ENCODE assay signal across 8 cellular contexts in genomic region chr1:228082975-228083870, GRCh38. TPM values are rescaled to one million over a fixed set of nuclear protein-coding genes. Genes with fewer than 3 reads are reported as not detected.
DNase-seq lines count a peak whose midpoint lies in the region; ATAC-seq, FAIRE-seq and TF ChIP-seq lines count a peak whose summit lies in the region.

No MANE protein-coding gene starts in this region.

- peaks cover 38 to 53% (median 41%) of the 10 kb centered on the region in 3 donors for H3K4me1 ChIP-seq in pancreas

- intact Hi-C loops in activated T-helper 2 cell treated with anti-CD3 and anti-CD28 coated beads, Interferon-gamma antibody, Interleukin-2, Interleukin-4, amounts not matched to agents 10 μg/mL and 5 μg/mL and 100 μg/mL, durations not matched to agents 14 hours and 24 hours and 36 hours (cut with micrococcal nuclease) = loop anchor here (1.0 to 10.0 kb wide), 6 partner anchors 20 to 374 kb away; partner anchors contain the start of genes C1orf35 and MRPL55
- intact Hi-C loops in pancreas (cut with DNase I) = no loop called here

- H3K27ac ChIP-seq in HL-60 (replicated peaks) (peak overlapping the region; percentile 93), pancreas (peak overlapping the region; percentile 99)

- TF ChIP-seq CTCF in HL-60 (IDR thresholded peaks at IDR 0.05; ENCODE audit: insufficient read depth, low read length) (no peak), foreskin fibroblast (IDR thresholded peaks at IDR 0.05; ENCODE audit: low read depth, low read length) (no peak), pancreas (IDR thresholded peaks at IDR 0.05) (no peak)

- H3K9me3 ChIP-seq in pancreas = no peaks in the 10 kb centered on the region

- 0% methylated on average over 45 to 71 of the region's 71 CpGs for WGBS in pancreas, 2 donors

- no peaks in the 10 kb centered on the region for H3K36me3 ChIP-seq in pancreas

- no peaks in the 10 kb centered on the region for H3K27me3 Mint-ChIP-seq in activated CD8-positive, alpha-beta memory T cell treated with anti-CD3 and anti-CD28 coated beads, Interleukin-2, amount 10 ng/mL, durations not matched to agents 7 days and 5 days
- H3K27me3 Mint-ChIP-seq in activated T-helper 2 cell treated with anti-CD3 and anti-CD28 coated beads, Interferon-gamma antibody, Interleukin-2, Interleukin-4, amounts not matched to agents 10 μg/mL and 5 μg/mL and 100 μg/mL, durations not matched to agents 14 hours and 24 hours and 36 hours (ENCODE audit: low read depth) = no peaks in the 10 kb centered on the region

- H3K4me3 Mint-ChIP-seq in activated CD8-positive, alpha-beta memory T cell treated with anti-CD3 and anti-CD28 coated beads, Interleukin-2, amount 10 ng/mL, durations not matched to agents 7 days and 5 days = peak overlapping the region; percentile 99
- H3K4me3 Mint-ChIP-seq in activated T-helper 2 cell treated with anti-CD3 and anti-CD28 coated beads, Interferon-gamma antibody, Interleukin-2, Interleukin-4, amounts not matched to agents 10 μg/mL and 5 μg/mL and 100 μg/mL, durations not matched to agents 14 hours and 24 hours and 36 hours (ENCODE audit: low read depth) = peak overlapping the region; percentile 89

- CTCF ChIA-PET in activated CD8-positive, alpha-beta memory T cell treated with anti-CD3 and anti-CD28 coated beads, Interleukin-2, amount 10 ng/mL, durations not matched to agents 7 days and 5 days (lab: Charles Lee) = interaction anchor here (1.0 to 2.1 kb wide), 7 partner anchors 8 to 602 kb away, joined by 3 to 6 read pairs (median 3); partner anchors contain the start of gene MRPL55

- H3K4me1 Mint-ChIP-seq in activated CD8-positive, alpha-beta memory T cell treated with anti-CD3 and anti-CD28 coated beads, Interleukin-2, amount 10 ng/mL, durations not matched to agents 7 days and 5 days = peaks cover 48% of the 10 kb centered on the region
- peaks cover 51% of the 10 kb centered on the region for H3K4me1 Mint-ChIP-seq in activated T-helper 2 cell treated with anti-CD3 and anti-CD28 coated beads, Interferon-gamma antibody, Interleukin-2, Interleukin-4, amounts not matched to agents 10 μg/mL and 5 μg/mL and 100 μg/mL, durations not matched to agents 14 hours and 24 hours and 36 hours (ENCODE audit: low read depth)

- no peak for FAIRE-seq in pancreas (lab: Jason Lieb, UNC)

- no peak for ATAC-seq in activated CD8-positive, alpha-beta memory T cell treated with anti-CD3 and anti-CD28 coated beads, Interleukin-2, amount 10 ng/mL, durations not matched to agents 7 days and 5 days
- ATAC-seq in pancreas = peak; percentile 25 to 50 (median 35)
- no peak for ATAC-seq in GM19467 (IDR thresholded peaks at IDR 0.05; ENCODE audit: unreplicated experiment)

- no peaks in the 10 kb centered on the region for H3K9me3 Mint-ChIP-seq in activated CD8-positive, alpha-beta memory T cell treated with anti-CD3 and anti-CD28 coated beads, Interleukin-2, amount 10 ng/mL, durations not matched to agents 7 days and 5 days (ENCODE audit: low read depth)
- no peaks in the 10 kb centered on the region for H3K9me3 Mint-ChIP-seq in activated T-helper 2 cell treated with anti-CD3 and anti-CD28 coated beads, Interferon-gamma antibody, Interleukin-2, Interleukin-4, amounts not matched to agents 10 μg/mL and 5 μg/mL and 100 μg/mL, durations not matched to agents 14 hours and 24 hours and 36 hours

- H3K36me3 Mint-ChIP-seq in activated CD8-positive, alpha-beta memory T cell treated with anti-CD3 and anti-CD28 coated beads, Interleukin-2, amount 10 ng/mL, durations not matched to agents 7 days and 5 days = peaks cover 33% of the 10 kb centered on the region
- peaks cover 40% of the 10 kb centered on the region for H3K36me3 Mint-ChIP-seq in activated T-helper 2 cell treated with anti-CD3 and anti-CD28 coated beads, Interferon-gamma antibody, Interleukin-2, Interleukin-4, amounts not matched to agents 10 μg/mL and 5 μg/mL and 100 μg/mL, durations not matched to agents 14 hours and 24 hours and 36 hours (ENCODE audit: low read depth)

- peak overlapping the region; percentile 97 for H3K27ac Mint-ChIP-seq in activated CD8-positive, alpha-beta memory T cell treated with anti-CD3 and anti-CD28 coated beads, Interleukin-2, amount 10 ng/mL, durations not matched to agents 7 days and 5 days
- peak overlapping the region; percentile 92 for H3K27ac Mint-ChIP-seq in activated T-helper 2 cell treated with anti-CD3 and anti-CD28 coated beads, Interferon-gamma antibody, Interleukin-2, Interleukin-4, amounts not matched to agents 10 μg/mL and 5 μg/mL and 100 μg/mL, durations not matched to agents 14 hours and 24 hours and 36 hours

- no peaks in the 10 kb centered on the region for H3K27me3 ChIP-seq in HL-60 (ENCODE audit: insufficient read depth, poor library complexity, severe bottlenecking)
- no peaks in the 10 kb centered on the region for H3K27me3 ChIP-seq in pancreas

- peak; percentile 68 for DNase-seq in activated CD8-positive, alpha-beta memory T cell treated with anti-CD3 and anti-CD28 coated beads, Interleukin-2, amount 10 ng/mL, durations not matched to agents 7 days and 5 days
- no peak for DNase-seq in activated CD8-positive, alpha-beta memory T cell treated with anti-CD3 and anti-CD28 coated beads for 24 hours
- DNase-seq in HL-60 (ENCODE audit: low read depth in 1 of 2, low spot score in 1 of 2) (no peak), foreskin fibroblast (peak in 1 of 2 donors; percentile 62), pancreas (peak; percentile 62 to 91 (median 74)), D341Med (ENCODE audit: low spot score) (no peak)
- DNase-seq in activated T-helper 2 cell treated with anti-CD3 and anti-CD28 coated beads, Interferon-gamma antibody, Interleukin-2, Interleukin-4, amounts not matched to agents 10 μg/mL and 5 μg/mL and 100 μg/mL, durations not matched to agents 14 hours and 24 hours and 36 hours (ENCODE audit: low spot score) = no peak

- H3K4me3 ChIP-seq in HL-60 (replicated peaks; ENCODE audit: insufficient read depth, low read length) = peak overlapping the region; percentile 73
- H3K4me3 ChIP-seq in foreskin fibroblast (ENCODE audit: low read depth in 1 of 2, low read length in 2 of 2) = peak overlapping the region; percentile 99
- peak overlapping the region; percentile 84 to 96 (median 86) for H3K4me3 ChIP-seq in pancreas

RNA-seq across cellular contexts. Expression of gene ARF1, which starts 0.7 kb away (rescaled TPM):
- 100 to 1,000 TPM; 313 to 344 TPM for total RNA-seq in activated CD8-positive, alpha-beta memory T cell treated with anti-CD3 and anti-CD28 coated beads, Interleukin-2, amount 10 ng/mL, durations not matched to agents 7 days and 5 days
- 409 and 410 TPM in 2 replicates for total RNA-seq in activated T-helper 2 cell treated with anti-CD3 and anti-CD28 coated beads, Interferon-gamma antibody, Interleukin-2, Interleukin-4, amounts not matched to agents 10 μg/mL and 5 μg/mL and 100 μg/mL, durations not matched to agents 14 hours and 24 hours and 36 hours
- 100 to 1,000 TPM; 160 to 251 (median 205) TPM for total RNA-seq in pancreas
- polyA plus RNA-seq in pancreas = 100 to 1,000 TPM; 167 to 234 TPM

RNA-seq across cellular contexts. Expression of gene C1orf35, which starts 19.9 kb away (rescaled TPM):
- total RNA-seq in activated CD8-positive, alpha-beta memory T cell treated with anti-CD3 and anti-CD28 coated beads, Interleukin-2, amount 10 ng/mL, durations not matched to agents 7 days and 5 days = 10 to 100 TPM; 24.1 to 27.0 TPM
- 23.9 and 24.5 TPM in 2 replicates for total RNA-seq in activated T-helper 2 cell treated with anti-CD3 and anti-CD28 coated beads, Interferon-gamma antibody, Interleukin-2, Interleukin-4, amounts not matched to agents 10 μg/mL and 5 μg/mL and 100 μg/mL, durations not matched to agents 14 hours and 24 hours and 36 hours
- 1 to 10 TPM; 6.3 to 9.3 (median 7.8) TPM for total RNA-seq in pancreas
- polyA plus RNA-seq in pancreas = 10 to 100 TPM; 18.9 to 33.2 TPM

RNA-seq across cellular contexts. Expression of gene MRPL55, which starts 25.9 kb away (rescaled TPM):
- 10 to 100 TPM; 51.9 to 56.4 TPM for total RNA-seq in activated CD8-positive, alpha-beta memory T cell treated with anti-CD3 and anti-CD28 coated beads, Interleukin-2, amount 10 ng/mL, durations not matched to agents 7 days and 5 days
- 47.3 and 53.6 TPM in 2 replicates for total RNA-seq in activated T-helper 2 cell treated with anti-CD3 and anti-CD28 coated beads, Interferon-gamma antibody, Interleukin-2, Interleukin-4, amounts not matched to agents 10 μg/mL and 5 μg/mL and 100 μg/mL, durations not matched to agents 14 hours and 24 hours and 36 hours
- total RNA-seq in pancreas = 10 to 100 TPM; 18.1 to 24.7 (median 23.9) TPM
- polyA plus RNA-seq in pancreas = 100 to 1,000 TPM; 103 to 113 TPM

RNA-seq across cellular contexts. Expression of gene GUK1, which starts 56.9 kb away (rescaled TPM):
- 100 to 1,000 TPM; 262 to 325 TPM for total RNA-seq in activated CD8-positive, alpha-beta memory T cell treated with anti-CD3 and anti-CD28 coated beads, Interleukin-2, amount 10 ng/mL, durations not matched to agents 7 days and 5 days
- 219 and 225 TPM in 2 replicates for total RNA-seq in activated T-helper 2 cell treated with anti-CD3 and anti-CD28 coated beads, Interferon-gamma antibody, Interleukin-2, Interleukin-4, amounts not matched to agents 10 μg/mL and 5 μg/mL and 100 μg/mL, durations not matched to agents 14 hours and 24 hours and 36 hours
- 100 to 1,000 TPM in 2 of 6 donors, 10 to 100 TPM in 4; 71.5 to 114 (median 98.6) TPM for total RNA-seq in pancreas
- polyA plus RNA-seq in pancreas = 100 to 1,000 TPM; 317 TPM

Comparison
In these comparisons a context has a peak if more than half of its experiments do, and no peak if none do; other contexts are left out.
1. DNase-seq: peak in activated CD8-positive, alpha-beta memory T cell treated with anti-CD3 and anti-CD28 coated beads, Interleukin-2, amount 10 ng/mL, durations not matched to agents 7 days and 5 days (single experiment) and pancreas (6 of 6); none in activated CD8-positive, alpha-beta memory T cell treated with anti-CD3 and anti-CD28 coated beads for 24 hours (single experiment), HL-60 (0 of 2), activated T-helper 2 cell treated with anti-CD3 and anti-CD28 coated beads, Interferon-gamma antibody, Interleukin-2, Interleukin-4, amounts not matched to agents 10 μg/mL and 5 μg/mL and 100 μg/mL, durations not matched to agents 14 hours and 24 hours and 36 hours (single experiment) and D341Med (single experiment).
2. ATAC-seq: peak in pancreas (4 of 4); none in activated CD8-positive, alpha-beta memory T cell treated with anti-CD3 and anti-CD28 coated beads, Interleukin-2, amount 10 ng/mL, durations not matched to agents 7 days and 5 days (single experiment) and GM19467 (single experiment).
3. Peak in every context shown above with its lines, with median percentiles within 50 percentile points of each other: H3K4me3 ChIP-seq.